ENCODE assay signal across 10 cellular contexts in the genomic region with DNA sequence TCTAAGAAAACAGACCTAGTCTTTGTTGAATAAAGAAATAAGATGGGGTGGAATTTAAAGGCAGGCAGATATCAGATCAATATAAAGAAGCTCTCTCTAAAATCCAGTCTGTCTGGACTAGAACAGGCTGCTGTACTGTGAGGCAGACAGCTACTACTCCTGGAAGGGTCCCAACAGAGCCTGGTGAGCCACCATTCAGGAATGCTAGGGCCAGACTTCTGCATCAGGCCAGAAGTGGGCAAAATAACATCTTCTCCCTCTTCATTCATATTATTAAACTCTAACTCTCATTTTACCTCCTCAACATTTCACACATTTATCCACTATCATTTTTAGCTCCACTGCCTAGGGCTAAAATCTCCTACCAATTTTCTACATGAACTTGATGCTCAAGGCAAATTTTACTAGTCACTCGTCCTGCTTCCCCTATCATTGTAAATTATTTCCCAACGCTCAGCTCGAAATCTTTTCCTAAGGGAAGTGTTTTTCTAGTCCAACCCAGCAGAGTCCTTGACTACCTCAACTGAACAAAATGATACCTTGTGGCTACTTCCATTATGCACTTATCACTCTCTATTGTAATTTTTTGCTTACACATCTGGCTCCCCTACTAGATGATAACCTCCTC. TPM values are rescaled to one million over a fixed set of nuclear protein-coding genes. Genes with fewer than 3 reads are reported as not detected.
A peak's percentile ranks its signal among the peaks of the same experiment; 100 is the strongest.
DNase-seq lines count a peak whose midpoint lies in the region; ATAC-seq, FAIRE-seq and TF ChIP-seq lines count a peak whose summit lies in the region.
"Had no signal": no experiment of that assay in that cellular context is flagged by ENCODE, and none has a peak within 500 bp of the region (broad histone marks: within the 10 kb centered on the region; RNA-seq: fewer than 3 reads in every experiment).

No MANE protein-coding gene starts in this region.

- dilution Hi-C loops in mammary epithelial cell (cut with HindIII; ENCODE audit: low sequenced_read_pairs), result no loop called here
- dilution Hi-C loops in keratinocyte (cut with MboI; ENCODE audit: extremely low pct_ligation_motif_present, low sequenced_read_pairs), result no loop called here

- no peaks in the 10 kb centered on the region for H4K20me1 ChIP-seq in mammary epithelial cell (ENCODE audit: insufficient read depth, low read length)
- no peaks in the 10 kb centered on the region for H4K20me1 ChIP-seq in keratinocyte (ENCODE audit: control insufficient read depth, extremely low read depth, insufficient read depth, low read length)

- no peak for ATAC-seq in GM21360 (IDR thresholded peaks at IDR 0.05; ENCODE audit: unreplicated experiment)
- ATAC-seq in HG02571 (IDR thresholded peaks at IDR 0.05; ENCODE audit: unreplicated experiment), result no peak

- H4K8ac ChIP-seq in neuronal stem cell (ENCODE audit: low read depth, low read length), result no peak overlapping the region

- H3K79me2 ChIP-seq in mammary epithelial cell (ENCODE audit: insufficient read depth, low read length) (no peaks in the 10 kb centered on the region), keratinocyte (ENCODE audit: control insufficient read depth, insufficient read depth, low read length) (no peaks in the 10 kb centered on the region)

- whole genome bisulfite sequencing in mammary epithelial cell (ENCODE audit: low coverage, missing lambda C conversion rate), result 38% methylated on average over 3 of the region's 3 CpGs
- WGBS in neuronal stem cell (ENCODE audit: extremely low coverage in 2 of 2, insufficient read length in 2 of 2, insufficient replicate concordance in 1 of 2), 2 donors, result no CpG with 5 or more reads among the region's 3 CpGs

- peak; percentile 46 for FAIRE-seq in HTR-8/SVneo (lab: Jason Lieb, UNC)
- FAIRE-seq in keratinocyte (lab: Jason Lieb, UNC), result peak; percentile 85
- FAIRE-seq in urothelium cell line (lab: Jason Lieb, UNC), result no peak
- FAIRE-seq: GM19239 had no signal

- no peak overlapping the region for H4K91ac ChIP-seq in neuronal stem cell (ENCODE audit: low read depth, low read length, poor library complexity)

- H3K4me3 ChIP-seq in mammary epithelial cell (replicated peaks in 1 of 3; ENCODE audit: insufficient read depth in 1 of 3, low read depth in 2 of 3, low read length in 3 of 3) (no peak overlapping the region), keratinocyte (ENCODE audit: control insufficient read depth in 2 of 3, extremely low read depth in 1 of 3, insufficient read depth in 2 of 3, low read depth in 1 of 3, low read length in 3 of 3) (no peak overlapping the region), neuronal stem cell (ENCODE audit: low read length in 2 of 2) (no peak overlapping the region)

- H3K23ac ChIP-seq in neuronal stem cell (ENCODE audit: low read depth, low read length, poor library complexity), result no peak overlapping the region

- H3K9me1 ChIP-seq in keratinocyte (ENCODE audit: control insufficient read depth, extremely low read depth, insufficient read depth, low read length), result no peaks in the 10 kb centered on the region

- no peak overlapping the region for H2AK5ac ChIP-seq in neuronal stem cell (ENCODE audit: low read depth, low read length)

- no peaks in the 10 kb centered on the region for H3K79me1 ChIP-seq in neuronal stem cell (ENCODE audit: low read depth, low read length)

- H3K27me3 ChIP-seq in mammary epithelial cell (ENCODE audit: insufficient read depth, low read length) (no peaks in the 10 kb centered on the region), keratinocyte (ENCODE audit: control insufficient read depth, extremely low read depth, insufficient read depth, low read length) (no peaks in the 10 kb centered on the region), neuronal stem cell (ENCODE audit: control insufficient read depth in 3 of 3, insufficient read depth in 3 of 3, low read depth in 1 of 3, low read length in 3 of 3) (peaks cover 0 to 4% (median 0%) of the 10 kb centered on the region in 3 experiments)

- BruUV-seq in mammary epithelial cell (replicated peaks; lab: Mats Ljungman, UMichigan), result no TSS peak

- H2BK12ac ChIP-seq in neuronal stem cell (ENCODE audit: low read length), result no peak overlapping the region

- in situ Hi-C loops in mammary epithelial cell (cut with MboI; ENCODE audit: low sequenced_read_pairs in 2 of 2), result no loop called here

- H2AFZ ChIP-seq in mammary epithelial cell (ENCODE audit: low read depth, low read length), result no peak overlapping the region
- H2AFZ ChIP-seq in keratinocyte (ENCODE audit: control insufficient read depth, low read length), result no peak overlapping the region
- H2AFZ ChIP-seq in neuronal stem cell (ENCODE audit: low read length), result no peak overlapping the region

- H3K9ac ChIP-seq in mammary epithelial cell (ENCODE audit: insufficient read depth, low read length) (peak overlapping the region; percentile 35), keratinocyte (ENCODE audit: control insufficient read depth, extremely low read depth, insufficient read depth, low read length) (no peak overlapping the region), neuronal stem cell (ENCODE audit: low read depth, low read length, poor library complexity) (no peak overlapping the region)

- CTCF ChIA-PET in mammary epithelial cell (lab: Charles Lee; ENCODE audit: low non-redundant PET), result no interaction called here

- no peak overlapping the region for H2BK120ac ChIP-seq in neuronal stem cell (ENCODE audit: low read depth, low read length)

- H3K9me3 ChIP-seq in mammary epithelial cell (replicated peaks; ENCODE audit: insufficient read depth, low read length) (no peaks in the 10 kb centered on the region), keratinocyte (ENCODE audit: control insufficient read depth, low read depth, low read length) (no peaks in the 10 kb centered on the region), neuronal stem cell (replicated peaks in 1 of 2; ENCODE audit: control insufficient read depth in 2 of 2, insufficient read depth in 1 of 2, low read depth in 1 of 2, low read length in 2 of 2) (no peaks in the 10 kb centered on the region)

- peak overlapping the region; percentile 29 for H3K4me2 ChIP-seq in mammary epithelial cell (ENCODE audit: insufficient read depth, low read depth, low read length)
- H3K4me2 ChIP-seq in keratinocyte (ENCODE audit: control insufficient read depth, extremely low read depth, insufficient read depth, low read depth, low read length), result peak overlapping the region; percentile 53
- H3K4me2 ChIP-seq in neuronal stem cell (ENCODE audit: insufficient read depth, low read length, poor library complexity, severe bottlenecking), result no peak overlapping the region

- H3K4ac ChIP-seq in neuronal stem cell (ENCODE audit: low read length), result no peak overlapping the region

- peak overlapping the region; percentile 74 for H3K27ac ChIP-seq in mammary epithelial cell (ENCODE audit: insufficient read depth, low read depth, low read length)
- H3K27ac ChIP-seq in keratinocyte (ENCODE audit: control insufficient read depth, insufficient read depth, low read length), result peak overlapping the region; percentile 51
- H3K27ac ChIP-seq in neuronal stem cell (replicated peaks; ENCODE audit: low read length), result no peak overlapping the region

- H2BK5ac ChIP-seq in neuronal stem cell (ENCODE audit: low read length), result no peak overlapping the region

- DNase-seq in HTR-8/SVneo (ENCODE audit: insufficient read length, low spot score), result peak; percentile 75
- peak; percentile 79 for DNase-seq in mammary epithelial cell
- DNase-seq in keratinocyte (ENCODE audit: low read depth, low spot score), result no peak
- DNase-seq in urothelium cell line (ENCODE audit: low spot score), result peak; percentile 82
- no peak for DNase-seq in neuronal stem cell (ENCODE audit: low spot score)
- DNase-seq: activated gamma-delta T cell, mesendoderm had no signal

- no peaks in the 10 kb centered on the region for H3K36me3 ChIP-seq in mammary epithelial cell (ENCODE audit: insufficient read depth, low read length)
- no peaks in the 10 kb centered on the region for H3K36me3 ChIP-seq in keratinocyte (ENCODE audit: control insufficient read depth in 2 of 2, extremely low read depth in 1 of 2, insufficient read depth in 2 of 2, low read length in 2 of 2)
- no peaks in the 10 kb centered on the region for H3K36me3 ChIP-seq in neuronal stem cell (replicated peaks in 1 of 2; ENCODE audit: control insufficient read depth in 2 of 2, insufficient read depth in 2 of 2, low read length in 2 of 2)

- no peak overlapping the region for H3K18ac ChIP-seq in neuronal stem cell (ENCODE audit: low read length)

- no peak overlapping the region for H2BK15ac ChIP-seq in neuronal stem cell (ENCODE audit: low read length)

- peaks cover 44% of the 10 kb centered on the region for H3K4me1 ChIP-seq in mammary epithelial cell (ENCODE audit: insufficient read depth, low read length)
- H3K4me1 ChIP-seq in keratinocyte (ENCODE audit: control insufficient read depth, extremely low read depth, insufficient read depth, low read length), result peaks cover 44% of the 10 kb centered on the region
- no peaks in the 10 kb centered on the region for H3K4me1 ChIP-seq in neuronal stem cell (ENCODE audit: control insufficient read depth in 2 of 2, insufficient read depth in 1 of 2, low read depth in 1 of 2, low read length in 2 of 2)

- intact Hi-C loops in mammary epithelial cell (cut with micrococcal nuclease), result no loop called here

- no peak overlapping the region for H3K14ac ChIP-seq in neuronal stem cell (ENCODE audit: low read length)

- no peak for TF ChIP-seq CTCF in mammary epithelial cell (conservative IDR thresholded peaks at IDR 0.05 in 1 of 2, IDR thresholded peaks at IDR 0.05 in 1 of 2; ENCODE audit: extremely low read depth in 1 of 2, insufficient read depth in 1 of 2, low read depth in 1 of 2, low read length in 2 of 2)
- TF ChIP-seq CTCF in keratinocyte (optimal IDR thresholded peaks at IDR 0.05 in 1 of 3, IDR thresholded peaks at IDR 0.05 in 1 of 3, conservative IDR thresholded peaks at IDR 0.05 in 1 of 3; ENCODE audit: extremely low read depth in 1 of 3, insufficient read depth in 2 of 3, low read length in 3 of 3), result no peak

RNA-seq across cellular contexts. Expression of a gene that starts 45.2 kb away (rescaled TPM):
- total RNA-seq in mammary epithelial cell, result 100 to 1,000 TPM; 166 to 403 TPM
- polyA plus RNA-seq in mammary epithelial cell (35.5 TPM), keratinocyte (70.9 to 130 TPM (median 98.4 TPM) in 3 replicates)
- polyA minus RNA-seq in mammary epithelial cell (408 TPM), keratinocyte (54.3 to 225 TPM (median 97.0 TPM) in 3 replicates)
- polyA plus RNA-seq in keratinocyte (2011; ENCODE audit: low read depth), result 73.4 TPM
- 35.9 and 65.0 TPM in 2 replicates for polyA plus RNA-seq in keratinocyte (2011; cell fraction: cytosol; rRNA removed)
- 125 and 208 TPM in 2 replicates for polyA plus RNA-seq in keratinocyte (2011; cell fraction: nucleus; rRNA removed)
- 84.0 and 86.3 TPM in 2 replicates for polyA plus RNA-seq in keratinocyte (2012; ENCODE audit: low replicate concordance)
- polyA minus RNA-seq in keratinocyte (2011; cell fraction: cytosol; rRNA and poly(A)+ RNA removed), result 85.0 TPM
- 243 and 504 TPM in 2 replicates for polyA minus RNA-seq in keratinocyte (2011; cell fraction: nucleus; rRNA and poly(A)+ RNA removed)
- 23.2 TPM for polyA plus RNA-seq in neuronal stem cell (2013, experiment 1 of 2)
- 24.7 TPM for polyA plus RNA-seq in neuronal stem cell (2013, experiment 2 of 2)

Comparison
In these comparisons a context has a peak if more than half of its experiments do, and no peak if none do; other contexts are left out.
1. DNase-seq: peak in HTR-8/SVneo (single experiment), mammary epithelial cell (single experiment) and urothelium cell line (single experiment); none in keratinocyte (single experiment) and neuronal stem cell (single experiment).